ENCODE assay signal across 11 cellular contexts in the genomic region with DNA sequence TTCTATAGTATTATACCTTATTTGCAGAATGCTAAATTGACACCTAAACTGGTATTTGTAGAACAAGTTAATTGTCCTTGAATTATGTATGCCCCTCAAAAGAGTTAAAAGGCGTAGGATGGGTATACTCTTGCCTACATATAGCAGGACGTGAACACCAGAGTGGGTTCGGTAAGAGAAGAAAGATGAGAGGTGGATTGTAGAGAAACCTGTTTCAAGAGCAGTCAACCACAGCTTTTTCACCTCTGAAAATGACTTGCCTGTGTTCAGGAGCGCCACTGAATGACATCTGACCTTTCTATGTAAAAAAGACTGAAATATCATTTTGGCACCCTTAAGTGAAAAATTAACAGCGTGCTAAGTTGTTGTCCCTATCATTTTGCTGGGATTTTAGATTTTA. TPM values are rescaled to one million over a fixed set of nuclear protein-coding genes. Genes with fewer than 3 reads are reported as not detected.
DNase-seq lines count a peak whose midpoint lies in the region; ATAC-seq, FAIRE-seq and TF ChIP-seq lines count a peak whose summit lies in the region.
"Had no signal": no experiment of that assay in that cellular context is flagged by ENCODE, and none has a peak within 500 bp of the region (broad histone marks: within the 10 kb centered on the region; RNA-seq: fewer than 3 reads in every experiment).

No MANE protein-coding gene starts in this region.

- H3K4me3 Mint-ChIP-seq in activated naive CD8-positive, alpha-beta T cell treated with anti-CD3 and anti-CD28 coated beads for 36 hours, result peak overlapping the region; percentile 42

- peak overlapping the region; percentile 25 for H3K27ac Mint-ChIP-seq in activated naive CD8-positive, alpha-beta T cell treated with anti-CD3 and anti-CD28 coated beads for 36 hours

- H3K4me1 Mint-ChIP-seq in activated naive CD8-positive, alpha-beta T cell treated with anti-CD3 and anti-CD28 coated beads for 36 hours, result peaks cover 38% of the 10 kb centered on the region

- H3K27me3 Mint-ChIP-seq in activated naive CD8-positive, alpha-beta T cell treated with anti-CD3 and anti-CD28 coated beads for 36 hours, result no peaks in the 10 kb centered on the region

- FAIRE-seq in GM18507 (lab: Jason Lieb, UNC), result peak; percentile 86

- peaks cover 3% of the 10 kb centered on the region for H3K36me3 Mint-ChIP-seq in activated naive CD8-positive, alpha-beta T cell treated with anti-CD3 and anti-CD28 coated beads for 36 hours

- no peaks in the 10 kb centered on the region for H3K9me3 Mint-ChIP-seq in activated naive CD8-positive, alpha-beta T cell treated with anti-CD3 and anti-CD28 coated beads for 36 hours

- ATAC-seq in HG03196 (IDR thresholded peaks at IDR 0.05; ENCODE audit: unreplicated experiment), result peak; percentile 27
- ATAC-seq in HG02571 (IDR thresholded peaks at IDR 0.05; ENCODE audit: unreplicated experiment), result no peak
- ATAC-seq: esophagus mucosa, left lung had no signal

- TF ChIP-seq CTCF in GM20000 (IDR thresholded peaks at IDR 0.05; ENCODE audit: extremely low read depth, missing control alignments), result no peak

- no peak for DNase-seq in GM18507 (ENCODE audit: extremely low spot score, insufficient read length, low read depth)
- DNase-seq in GM20000 (ENCODE audit: low spot score), result peak; percentile 39
- no peak for DNase-seq in activated naive CD8-positive, alpha-beta T cell treated with anti-CD3 and anti-CD28 coated beads for 36 hours
- DNase-seq in NK-92 (lab: John Stamatoyannopoulos, UW; ENCODE audit: unreplicated experiment), result no peak
- DNase-seq in NCI-H748 treated with DMSO at 0.1 percent for 48 hours (lab: John Stamatoyannopoulos, UW), result no peak
- no peak for DNase-seq in Ammon's horn (ENCODE audit: low spot score)
- DNase-seq: left lung, NCI-H2029 treated with DMSO at 0.1 percent for 48 hours had no signal

RNA-seq across cellular contexts. Expression of a gene that starts 4.2 kb away (rescaled TPM):
- 10 to 100 TPM; 86.5 to 90.7 TPM for total RNA-seq in activated naive CD8-positive, alpha-beta T cell treated with anti-CD3 and anti-CD28 coated beads for 36 hours
